ENCODE assay signal across 7 cellular contexts in the genomic region with DNA sequence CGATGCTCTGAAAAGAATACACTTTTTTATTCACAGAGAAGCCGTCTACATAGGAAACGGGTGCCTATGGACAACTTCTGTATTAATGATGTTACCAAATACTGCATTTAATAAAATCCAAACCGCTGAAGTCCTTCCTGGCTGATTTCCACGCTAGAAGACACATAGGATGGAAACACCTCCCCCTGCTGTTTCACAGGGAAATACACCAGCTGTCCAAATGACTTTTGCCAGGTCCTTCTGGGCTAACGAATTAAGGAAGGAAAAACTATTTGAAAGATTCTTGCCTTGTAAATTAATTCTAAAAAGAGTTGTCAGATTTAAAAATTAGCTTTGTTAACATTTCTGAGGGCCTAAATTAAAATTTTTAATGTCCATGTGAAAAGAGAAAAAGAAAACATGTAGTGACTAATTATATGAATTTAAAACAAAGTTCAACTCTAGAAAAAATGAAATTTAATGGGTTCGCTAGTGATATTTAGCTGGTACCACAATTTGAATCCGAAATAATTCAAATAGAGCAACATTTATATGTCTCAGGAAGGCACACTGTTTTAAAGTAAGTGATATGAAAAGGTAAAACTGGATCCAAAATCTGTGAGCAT.
DNase-seq lines count a peak whose midpoint lies in the region; ATAC-seq and TF ChIP-seq lines count a peak whose summit lies in the region.

No MANE protein-coding gene starts in this region.

- H3K4me3 ChIP-seq in Karpas-422 (ENCODE audit: low read length) (no peak overlapping the region), fibroblast of lung (replicated peaks in 1 of 4; ENCODE audit: control extremely low read depth in 1 of 4, insufficient read depth in 1 of 4, low read depth in 3 of 4, low read length in 4 of 4) (no peak overlapping the region)

- H3K4me1 ChIP-seq in Karpas-422 (ENCODE audit: low read length) (peaks cover 14% of the 10 kb centered on the region), fibroblast of lung (ENCODE audit: control insufficient read depth, extremely low read depth, insufficient read depth, low read length) (peaks cover 19% of the 10 kb centered on the region)

- no peaks in the 10 kb centered on the region for H3K36me3 ChIP-seq in Karpas-422 (ENCODE audit: insufficient read depth, low read length)
- H3K36me3 ChIP-seq in fibroblast of lung (ENCODE audit: control insufficient read depth, insufficient read depth, low read length): no peaks in the 10 kb centered on the region

- 0 out of 2 replicates have a peak, but pooled peaks cover under 1% of the 10 kb centered on the region for H3K27me3 ChIP-seq in Karpas-422 (ENCODE audit: low read length)
- no peaks in the 10 kb centered on the region for H3K27me3 ChIP-seq in fibroblast of lung (ENCODE audit: control insufficient read depth, insufficient read depth, low read length)

- peak; percentile 88 to 89 for TF ChIP-seq CTCF in fibroblast of lung (conservative IDR thresholded peaks at IDR 0.05 in 1 of 2, IDR thresholded peaks at IDR 0.05 in 1 of 2; ENCODE audit: low read depth in 1 of 2, low read length in 2 of 2)
- TF ChIP-seq CTCF in nephron progenitor cell (IDR thresholded peaks at IDR 0.05): peak; percentile 69

- H4K20me1 ChIP-seq in Karpas-422 (ENCODE audit: insufficient read depth, low read depth, low read length) (peaks cover 62% of the 10 kb centered on the region), fibroblast of lung (ENCODE audit: control insufficient read depth, extremely low read depth, insufficient read depth, low read length) (no peaks in the 10 kb centered on the region)

- H3K9ac ChIP-seq in Karpas-422 (ENCODE audit: low read length) (no peak overlapping the region), fibroblast of lung (ENCODE audit: insufficient read depth, low read length) (no peak overlapping the region)

- DNase-seq in EH (ENCODE audit: low read depth) (peak; percentile 76), Karpas-422 (peak; percentile 71), SKM-1 treated with dmso at 0.1 percent for 144 hours (lab: John Stamatoyannopoulos, UW; ENCODE audit: unreplicated experiment) (peak; percentile 20), fibroblast of lung (ENCODE audit: low read depth in 2 of 2) (peak; percentile 62 to 88), nephron progenitor cell (peak; percentile 16)

- no peaks in the 10 kb centered on the region for H3K79me2 ChIP-seq in Karpas-422 (ENCODE audit: low read length)
- H3K79me2 ChIP-seq in fibroblast of lung (ENCODE audit: control insufficient read depth, insufficient read depth, low read length): peaks cover 14% of the 10 kb centered on the region

- H3K27ac Mint-ChIP-seq in nephron progenitor cell: peak overlapping the region; percentile 49

- H3K27me3 Mint-ChIP-seq in nephron progenitor cell (ENCODE audit: low read depth, poor library complexity): no peaks in the 10 kb centered on the region

- no peaks in the 10 kb centered on the region for H3K9me3 ChIP-seq in Karpas-422 (ENCODE audit: low read length)
- H3K9me3 ChIP-seq in fibroblast of lung (ENCODE audit: control insufficient read depth, insufficient read depth, low read depth, low read length): no peaks in the 10 kb centered on the region

- no peaks in the 10 kb centered on the region for H3K36me3 Mint-ChIP-seq in nephron progenitor cell (ENCODE audit: low read depth)

- no peak overlapping the region for H3K4me3 Mint-ChIP-seq in nephron progenitor cell

- no peak overlapping the region for H3K27ac ChIP-seq in Karpas-422 (ENCODE audit: low read length)
- H3K27ac ChIP-seq in fibroblast of lung (ENCODE audit: insufficient read depth, low read length): no peak overlapping the region

- H3K9me3 Mint-ChIP-seq in nephron progenitor cell: no peaks in the 10 kb centered on the region

- H2AFZ ChIP-seq in Karpas-422 (ENCODE audit: low read length) (no peak overlapping the region), fibroblast of lung (ENCODE audit: low read length) (no peak overlapping the region)

- H3K9me2 ChIP-seq in Karpas-422 (replicated peaks; ENCODE audit: insufficient read depth, low read length): no peaks in the 10 kb centered on the region

- no peak overlapping the region for H3K4me2 ChIP-seq in Karpas-422 (ENCODE audit: low read depth, low read length, poor library complexity, severe bottlenecking)
- H3K4me2 ChIP-seq in fibroblast of lung (ENCODE audit: extremely low read depth, insufficient read depth, low read length): no peak overlapping the region

- no peak for ATAC-seq in HG02571 (IDR thresholded peaks at IDR 0.05; ENCODE audit: unreplicated experiment)
- no peak for ATAC-seq in GM19467 (IDR thresholded peaks at IDR 0.05; ENCODE audit: unreplicated experiment)

- H3K4me1 Mint-ChIP-seq in nephron progenitor cell: peaks cover 63% of the 10 kb centered on the region

Comparison
In these comparisons a context has a peak if more than half of its experiments do, and no peak if none do; other contexts are left out.
1. DNase-seq: peak in every context shown above with its lines; median percentile 76 in EH; 75 in fibroblast of lung; 71 in Karpas-422; 20 in SKM-1 treated with dmso at 0.1 percent for 144 hours; 16 in nephron progenitor cell.